21 cellular contexts compared by ENCODE assay signal in genomic region chr19:29976151-29976943, GRCh38. TPM values are rescaled to one million over a fixed set of nuclear protein-coding genes. Genes with fewer than 3 reads are reported as not detected.
DNase-seq lines count a peak whose midpoint lies in the region; ATAC-seq, FAIRE-seq and TF ChIP-seq lines count a peak whose summit lies in the region.
"Had no signal": no experiment of that assay in that cellular context is flagged by ENCODE, and none has a peak within 500 bp of the region (broad histone marks: within the 10 kb centered on the region; RNA-seq: fewer than 3 reads in every experiment).

No MANE protein-coding gene starts in this region.

- no peak for ATAC-seq in A549
- no peak for ATAC-seq in GM18873 (IDR thresholded peaks at IDR 0.05; ENCODE audit: low FRiP score, unreplicated experiment)
- ATAC-seq in GM18511 (IDR thresholded peaks at IDR 0.05; ENCODE audit: unreplicated experiment) = no peak

- H3K4me1 ChIP-seq in A549 = peaks cover 16% of the 10 kb centered on the region; the same call in 2 of the 3 replicates

- no peak overlapping the region for H3K27ac Mint-ChIP-seq in activated CD4-positive, alpha-beta T cell treated with anti-CD3 and anti-CD28 coated beads, Interleukin-2, amount 10 ng/mL, durations not matched to agents 7 days and 5 days
- H3K27ac Mint-ChIP-seq: CD8-positive, alpha-beta memory T cell had no signal

- peak; percentile 87 for FAIRE-seq in A549 (lab: Jason Lieb, UNC)
- peak; percentile 36 for FAIRE-seq in GM18507 (lab: Jason Lieb, UNC)
- FAIRE-seq: A204.1, GM19239 had no signal

- H3K4me3 Mint-ChIP-seq in activated CD4-positive, alpha-beta T cell treated with anti-CD3 and anti-CD28 coated beads, Interleukin-2, amount 10 ng/mL, durations not matched to agents 7 days and 5 days = no peak overlapping the region

- TF ChIP-seq CTCF in A549 (IDR thresholded peaks at IDR 0.05) = no peak

- H3K9me3 Mint-ChIP-seq in activated CD4-positive, alpha-beta T cell treated with anti-CD3 and anti-CD28 coated beads, Interleukin-2, amount 10 ng/mL, durations not matched to agents 7 days and 5 days = no peaks in the 10 kb centered on the region
- H3K9me3 Mint-ChIP-seq: CD8-positive, alpha-beta memory T cell had no signal

- TF ChIP-seq RAD21 in A549 (conservative IDR thresholded peaks at IDR 0.05 in 1 of 2, IDR thresholded peaks at IDR 0.05 in 1 of 2) = no peak

- no peak overlapping the region for H3K4me3 ChIP-seq in A549
- H3K4me3 ChIP-seq: BLaER1, GM23248, MG63 had no signal

- no peak overlapping the region for H3K27ac ChIP-seq in A549
- H3K27ac ChIP-seq: BLaER1, GM23248 had no signal

- no peak for TF ChIP-seq EP300 in A549 (IDR thresholded peaks at IDR 0.05)

- TF ChIP-seq POLR2A in A549 (IDR thresholded peaks at IDR 0.05; ENCODE audit: low read length) = no peak

- H3K36me3 Mint-ChIP-seq in activated CD4-positive, alpha-beta T cell treated with anti-CD3 and anti-CD28 coated beads, Interleukin-2, amount 10 ng/mL, durations not matched to agents 7 days and 5 days (ENCODE audit: low read depth) = peaks cover 3% of the 10 kb centered on the region

- no peaks in the 10 kb centered on the region for H3K9me3 ChIP-seq in A549
- H3K9me3 ChIP-seq: MG63, SK-N-SH had no signal

- no peak overlapping the region for H3K4me2 ChIP-seq in A549
- H3K4me2 ChIP-seq: BLaER1, SK-N-SH had no signal

- no peaks in the 10 kb centered on the region for H3K27me3 Mint-ChIP-seq in activated CD4-positive, alpha-beta T cell treated with anti-CD3 and anti-CD28 coated beads, Interleukin-2, amount 10 ng/mL, durations not matched to agents 7 days and 5 days
- H3K27me3 Mint-ChIP-seq: CD8-positive, alpha-beta memory T cell had no signal

- CTCF ChIA-PET in A549 (lab: Yijun Ruan, JAX) = interaction anchor here (0.6 to 2.4 kb wide), 5 partner anchors 10 to 618 kb away, joined by 3 to 9 read pairs (median 4); no protein-coding TSS in a partner anchor
- CTCF ChIA-PET in activated CD4-positive, alpha-beta T cell treated with anti-CD3 and anti-CD28 coated beads, Interleukin-2, amount 10 ng/mL, durations not matched to agents 7 days and 5 days (lab: Charles Lee) = no interaction called here

- H3K4me1 Mint-ChIP-seq in activated CD4-positive, alpha-beta T cell treated with anti-CD3 and anti-CD28 coated beads, Interleukin-2, amount 10 ng/mL, durations not matched to agents 7 days and 5 days = peaks cover 13% of the 10 kb centered on the region

- WGBS in A549 (ENCODE audit: missing lambda C conversion rate) = 92% methylated on average over 6 of the region's 6 CpGs

- POLR2A ChIA-PET in A549 (lab: Yijun Ruan, JAX) = interaction anchor here (0.7 kb wide), 1 partner anchor 15 kb away, joined by 4 read pairs; no protein-coding TSS in a partner anchor
- POLR2A ChIA-PET in activated CD4-positive, alpha-beta T cell treated with anti-CD3 and anti-CD28 coated beads, Interleukin-2, amount 10 ng/mL, durations not matched to agents 7 days and 5 days (lab: Charles Lee) = no interaction called here

- DNase-seq in A549 (ENCODE audit: low read depth in 1 of 2, low spot score in 1 of 2) (no peak), GM18507 (ENCODE audit: extremely low spot score, insufficient read length, low read depth) (no peak), OCI-M1 (lab: John Stamatoyannopoulos, UW) (peak; percentile 49), kidney tubule cell (ENCODE audit: low spot score) (peak; percentile 19), NAMALWA (ENCODE audit: low spot score) (no peak)
- no peak for DNase-seq in activated CD4-positive, alpha-beta T cell treated with anti-CD3 and anti-CD28 coated beads, Interleukin-2, amount 10 ng/mL, durations not matched to agents 7 days and 5 days
- DNase-seq: CD8-positive, alpha-beta memory T cell; GM23248; MG63; NCI-H1105; NCI-H2081; NCI-H510A treated with DMSO at 0.1 percent for 48 hours; NCI-H82; RPMI8226; SHP77 treated with DMSO at 0.1 percent for 48 hours; SK-N-SH had no signal

TF ChIP-seq in A549, 52 proteins besides CTCF, POLR2A, EP300 and RAD21:
- TF ChIP-seq MAX (IDR thresholded peaks at IDR 0.05) = no peak
- TF ChIP-seq PBX3 (IDR thresholded peaks at IDR 0.05) = no peak
- TF ChIP-seq USF2 (IDR thresholded peaks at IDR 0.05) = no peak
- no peak for TF ChIP-seq ZSCAN20 (CRISPR knock-in tag; IDR thresholded peaks at IDR 0.05)
- no peak for TF ChIP-seq HMGXB4 (CRISPR knock-in tag; IDR thresholded peaks at IDR 0.05; ENCODE audit: borderline replicate concordance)
- TF ChIP-seq MAZ (IDR thresholded peaks at IDR 0.05; ENCODE audit: borderline replicate concordance, low read depth, low read length) = no peak
- TF ChIP-seq EHF (CRISPR knock-in tag; IDR thresholded peaks at IDR 0.05) = no peak

RNA-seq across cellular contexts. Expression of gene URI1, which starts 34.3 kb away (rescaled TPM):
- 157 and 228 TPM in 2 replicates for polyA plus RNA-seq in A549 (2011; rRNA removed)
- 49.3 and 63.3 TPM in 2 replicates for polyA plus RNA-seq in A549 (2012; cell fraction: cytosol; rRNA removed)
- polyA plus RNA-seq in A549 (2012; cell fraction: nucleus; rRNA removed) = 13.8 and 26.8 TPM in 2 replicates
- polyA plus RNA-seq in A549 (2017; fragmentation: RNase III; extraction: RNeasy Plus Mini Kit Qiagen cat#74134 plus additional on column Dnase treatment) = 116 to 125 TPM (median 119 TPM) in 3 replicates
- polyA minus RNA-seq in A549 (2011; rRNA and poly(A)+ RNA removed) = 112 and 125 TPM in 2 replicates
- total RNA-seq in activated CD4-positive, alpha-beta T cell treated with anti-CD3 and anti-CD28 coated beads, Interleukin-2, amount 10 ng/mL, durations not matched to agents 7 days and 5 days = 10 to 100 TPM; 54.8 to 54.9 TPM

Comparison
In these comparisons a context has a peak if more than half of its experiments do, and no peak if none do; other contexts are left out.
1. DNase-seq: peak in OCI-M1 (single experiment) and kidney tubule cell (single experiment); none in A549 (0 of 2), GM18507 (single experiment), NAMALWA (single experiment) and activated CD4-positive, alpha-beta T cell treated with anti-CD3 and anti-CD28 coated beads, Interleukin-2, amount 10 ng/mL, durations not matched to agents 7 days and 5 days (single experiment).